1 cellular context compared by ENCODE assay signal in genomic region chr11:11142359-11142758, GRCh38.
TF ChIP-seq lines count a peak whose summit lies in the region.

No MANE protein-coding gene starts in this region.

TF ChIP-seq in HepG2, 621 proteins besides CTCF, POLR2A, EP300 and RAD21:
- TF ChIP-seq, protein P1, sequence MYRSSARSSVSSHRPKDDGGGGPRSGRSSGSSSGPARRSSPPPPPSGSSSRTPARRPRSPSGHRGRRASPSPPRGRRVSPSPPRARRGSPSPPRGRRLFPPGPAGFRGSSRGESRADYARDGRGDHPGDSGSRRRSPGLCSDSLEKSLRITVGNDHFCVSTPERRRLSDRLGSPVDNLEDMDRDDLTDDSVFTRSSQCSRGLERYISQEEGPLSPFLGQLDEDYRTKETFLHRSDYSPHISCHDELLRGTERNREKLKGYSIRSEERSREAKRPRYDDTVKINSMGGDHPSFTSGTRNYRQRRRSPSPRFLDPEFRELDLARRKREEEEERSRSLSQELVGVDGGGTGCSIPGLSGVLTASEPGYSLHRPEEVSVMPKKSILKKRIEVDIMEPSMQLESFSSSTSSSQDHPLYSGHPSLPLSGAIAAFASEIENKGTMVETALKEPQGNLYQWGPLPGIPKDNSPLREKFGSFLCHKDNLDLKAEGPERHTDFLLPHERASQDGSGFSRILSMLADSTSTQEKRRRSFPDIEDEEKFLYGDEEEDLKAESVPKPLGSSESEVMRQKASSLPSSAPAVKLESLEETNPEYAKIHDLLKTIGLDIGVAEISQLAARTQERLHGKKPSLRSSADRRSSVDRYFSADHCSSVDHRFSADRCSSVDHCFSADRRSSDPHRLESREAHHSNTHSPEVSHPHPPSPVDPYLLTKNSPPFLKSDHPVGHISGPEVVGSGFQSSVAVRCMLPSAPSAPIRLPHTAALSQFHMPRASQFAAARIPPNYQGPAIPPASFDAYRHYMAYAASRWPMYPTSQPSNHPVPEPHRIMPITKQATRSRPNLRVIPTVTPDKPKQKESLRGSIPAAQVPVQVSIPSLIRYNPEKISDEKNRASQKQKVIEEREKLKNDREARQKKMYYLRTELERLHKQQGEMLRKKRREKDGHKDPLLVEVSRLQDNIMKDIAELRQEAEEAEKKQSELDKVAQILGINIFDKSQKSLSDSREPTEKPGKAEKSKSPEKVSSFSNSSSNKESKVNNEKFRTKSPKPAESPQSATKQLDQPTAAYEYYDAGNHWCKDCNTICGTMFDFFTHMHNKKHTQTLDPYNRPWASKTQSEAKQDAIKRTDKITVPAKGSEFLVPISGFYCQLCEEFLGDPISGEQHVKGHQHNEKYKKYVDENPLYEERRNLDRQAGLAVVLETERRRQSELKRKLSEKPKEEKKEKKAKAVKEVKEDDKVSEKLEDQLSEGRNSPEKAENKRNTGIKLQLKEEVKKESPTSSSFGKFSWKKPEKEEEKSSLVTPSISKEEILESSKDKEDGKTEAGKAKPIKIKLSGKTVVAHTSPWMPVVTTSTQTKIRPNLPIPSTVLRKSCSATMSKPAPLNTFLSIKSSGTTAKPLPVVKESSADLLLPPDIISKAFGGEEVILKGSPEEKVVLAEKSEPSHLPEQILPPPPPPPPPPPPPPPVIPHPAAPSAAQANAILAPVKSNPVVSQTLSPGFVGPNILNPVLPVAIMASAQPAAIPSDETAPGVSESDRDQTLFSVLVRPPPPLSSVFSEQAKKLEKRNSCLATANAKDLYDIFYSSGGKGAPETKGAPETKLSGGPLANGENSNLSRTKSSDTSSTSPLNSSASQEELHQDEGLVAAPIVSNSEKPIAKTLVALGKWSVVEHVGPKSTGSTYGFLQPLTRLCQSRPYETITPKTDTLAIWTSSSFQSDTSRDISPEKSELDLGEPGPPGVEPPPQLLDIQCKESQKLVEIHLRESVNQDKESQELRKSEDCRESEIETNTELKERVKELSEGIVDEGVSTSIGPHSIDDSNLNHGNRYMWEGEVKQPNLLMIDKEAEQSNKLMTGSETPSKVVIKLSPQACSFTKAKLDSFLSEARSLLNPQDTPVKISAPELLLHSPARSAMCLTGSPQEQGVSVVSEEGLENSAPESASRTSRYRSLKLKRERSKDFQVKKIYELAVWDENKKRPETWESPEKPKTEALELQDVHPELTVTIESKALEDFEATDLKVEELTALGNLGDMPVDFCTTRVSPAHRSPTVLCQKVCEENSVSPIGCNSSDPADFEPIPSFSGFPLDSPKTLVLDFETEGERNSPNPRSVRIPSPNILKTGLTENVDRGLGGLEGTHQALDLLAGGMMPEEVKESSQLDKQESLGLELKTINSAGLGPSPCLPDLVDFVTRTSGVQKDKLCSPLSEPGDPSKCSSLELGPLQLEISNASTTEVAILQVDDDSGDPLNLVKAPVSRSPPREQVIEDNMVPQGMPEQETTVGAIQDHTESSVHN (CRISPR knock-in tag; IDR thresholded peaks at IDR 0.05), result no peak
- no peak for TF ChIP-seq SRSF1 (optimal IDR thresholded peaks at IDR 0.05; ENCODE audit: low read depth, low read length)
- no peak for TF ChIP-seq ZNF83 (CRISPR knock-in tag; IDR thresholded peaks at IDR 0.05; ENCODE audit: borderline replicate concordance)
- TF ChIP-seq RBAK (CRISPR knock-in tag; IDR thresholded peaks at IDR 0.05), result no peak
- TF ChIP-seq, protein P2, sequence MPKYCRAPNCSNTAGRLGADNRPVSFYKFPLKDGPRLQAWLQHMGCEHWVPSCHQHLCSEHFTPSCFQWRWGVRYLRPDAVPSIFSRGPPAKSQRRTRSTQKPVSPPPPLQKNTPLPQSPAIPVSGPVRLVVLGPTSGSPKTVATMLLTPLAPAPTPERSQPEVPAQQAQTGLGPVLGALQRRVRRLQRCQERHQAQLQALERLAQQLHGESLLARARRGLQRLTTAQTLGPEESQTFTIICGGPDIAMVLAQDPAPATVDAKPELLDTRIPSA (CRISPR knock-in tag; IDR thresholded peaks at IDR 0.05; ENCODE audit: borderline replicate concordance), result no peak
- TF ChIP-seq ZNF451 (CRISPR knock-in tag; IDR thresholded peaks at IDR 0.05), result no peak
- no peak for TF ChIP-seq SATB2 (CRISPR knock-in tag; IDR thresholded peaks at IDR 0.05)
- TF ChIP-seq ZNF274 (CRISPR knock-in tag; IDR thresholded peaks at IDR 0.05), result no peak
- no peak for TF ChIP-seq ATF7 (IDR thresholded peaks at IDR 0.05)
- TF ChIP-seq ATF7 (CRISPR knock-in tag; IDR thresholded peaks at IDR 0.05), result no peak
- TF ChIP-seq MIXL1 (CRISPR knock-in tag; IDR thresholded peaks at IDR 0.05), result no peak
- TF ChIP-seq ZNF614 (CRISPR knock-in tag; IDR thresholded peaks at IDR 0.05; ENCODE audit: borderline replicate concordance), result no peak
- TF ChIP-seq KAT2B (IDR thresholded peaks at IDR 0.05; ENCODE audit: borderline replicate concordance, low read depth, low read length), result no peak
- no peak for TF ChIP-seq ZSCAN20 (CRISPR knock-in tag; IDR thresholded peaks at IDR 0.05; ENCODE audit: borderline replicate concordance)
- TF ChIP-seq AGO2 (optimal IDR thresholded peaks at IDR 0.05; ENCODE audit: low read depth, low read length), result no peak
- TF ChIP-seq HHEX (CRISPR knock-in tag; IDR thresholded peaks at IDR 0.05), result no peak
- TF ChIP-seq ZNF564 (CRISPR knock-in tag; IDR thresholded peaks at IDR 0.05), result no peak
- TF ChIP-seq ELF1 (CRISPR knock-in tag; IDR thresholded peaks at IDR 0.05), result no peak
- TF ChIP-seq BRCA1 (CRISPR knock-in tag; IDR thresholded peaks at IDR 0.05), result no peak
- no peak for TF ChIP-seq BCL6 (CRISPR knock-in tag; IDR thresholded peaks at IDR 0.05)
- no peak for TF ChIP-seq NFIC (IDR thresholded peaks at IDR 0.05; ENCODE audit: low read length)
